ENCODE assay signal across 8 cellular contexts in the genomic region with DNA sequence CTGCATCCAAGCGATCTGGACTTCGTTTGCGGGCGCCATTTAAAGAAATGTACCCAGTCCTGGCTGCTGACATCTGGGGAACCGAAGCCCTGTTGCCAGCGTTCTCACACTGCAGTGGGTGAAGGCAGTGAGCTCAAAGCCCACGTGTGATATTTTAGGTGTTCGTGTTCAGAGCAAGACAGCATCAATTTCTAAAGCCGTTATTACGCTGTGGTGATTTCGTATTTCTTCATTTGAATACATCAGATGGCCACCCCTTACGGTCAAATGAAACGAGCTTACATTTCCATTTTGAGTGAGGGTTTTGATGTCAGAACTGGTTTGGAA. TPM values are rescaled to one million over a fixed set of nuclear protein-coding genes. Genes with fewer than 3 reads are reported as not detected.
DNase-seq lines count a peak whose midpoint lies in the region; ATAC-seq and TF ChIP-seq lines count a peak whose summit lies in the region.

No MANE protein-coding gene starts in this region.

- H3K9me3 Mint-ChIP-seq in chondrocyte (ENCODE audit: low read depth): no peaks in the 10 kb centered on the region
- H3K9me3 Mint-ChIP-seq in naive thymus-derived CD4-positive, alpha-beta T cell: peaks cover 0 to 2% (median 0%) of the 10 kb centered on the region in 11 donors

- no peaks in the 10 kb centered on the region for H3K27me3 ChIP-seq in KMS-11 (ENCODE audit: insufficient read depth, low read depth)
- H3K27me3 ChIP-seq in naive thymus-derived CD4-positive, alpha-beta T cell (ENCODE audit: control insufficient read depth in 2 of 2, insufficient read depth in 2 of 2, low read length in 2 of 2): peaks cover 0 to 3% of the 10 kb centered on the region in 2 donors

- H3K4me2 ChIP-seq in KMS-11: peak overlapping the region; percentile 77

- H4K20me1 ChIP-seq in KMS-11 (ENCODE audit: insufficient read depth): no peaks in the 10 kb centered on the region

- H3K4me3 Mint-ChIP-seq in chondrocyte (ENCODE audit: unreplicated experiment): peak overlapping the region; percentile 80
- H3K4me3 Mint-ChIP-seq in naive thymus-derived CD4-positive, alpha-beta T cell: peak overlapping the region; percentile 54 to 86 (median 80)

- H3K9me3 ChIP-seq in naive thymus-derived CD4-positive, alpha-beta T cell (ENCODE audit: control insufficient read depth in 2 of 3, low read length in 3 of 3): no peaks in the 10 kb centered on the region

- peak overlapping the region; percentile 46 for H3K27ac Mint-ChIP-seq in chondrocyte (ENCODE audit: unreplicated experiment)
- no peak overlapping the region for H3K27ac Mint-ChIP-seq in naive thymus-derived CD4-positive, alpha-beta T cell

- ATAC-seq in naive thymus-derived CD4-positive, alpha-beta T cell: peak; percentile 27
- no peak for ATAC-seq in GM19463 (IDR thresholded peaks at IDR 0.05; ENCODE audit: unreplicated experiment)

- H3K27me3 Mint-ChIP-seq in chondrocyte (ENCODE audit: low read depth): no peaks in the 10 kb centered on the region
- H3K27me3 Mint-ChIP-seq in naive thymus-derived CD4-positive, alpha-beta T cell: peaks cover 25 to 40% (median 27%) of the 10 kb centered on the region in 5 donors

- no peak for TF ChIP-seq CTCF in GM12875 (IDR thresholded peaks at IDR 0.05; ENCODE audit: borderline replicate concordance, insufficient read depth, low read depth, low read length)
- no peak for TF ChIP-seq CTCF in KMS-11 (conservative IDR thresholded peaks at IDR 0.05; ENCODE audit: low read depth, low read length)
- TF ChIP-seq CTCF in chondrocyte (IDR thresholded peaks at IDR 0.05): no peak

- H2AFZ ChIP-seq in KMS-11 (ENCODE audit: low read depth): peak overlapping the region; percentile 90

- no peak for DNase-seq in chondrocyte (ENCODE audit: low spot score)
- DNase-seq in naive thymus-derived CD4-positive, alpha-beta T cell: peak in 1 of 9 donors; percentile 8
- DNase-seq in NCI-H146 (lab: John Stamatoyannopoulos, UW): no peak
- no peak for DNase-seq in AML-193 (lab: John Stamatoyannopoulos, UW)
- no peak for DNase-seq in posterior cingulate gyrus

- peaks cover 15% of the 10 kb centered on the region for H3K4me1 Mint-ChIP-seq in chondrocyte (ENCODE audit: low read depth)
- H3K4me1 Mint-ChIP-seq in naive thymus-derived CD4-positive, alpha-beta T cell: peaks cover 0 to 12% (median 7%) of the 10 kb centered on the region in 7 donors

- H3K4me1 ChIP-seq in KMS-11 (ENCODE audit: low read depth, poor library complexity, severe bottlenecking): peaks cover 8% of the 10 kb centered on the region
- peaks cover 0 to 8% of the 10 kb centered on the region in 2 donors for H3K4me1 ChIP-seq in naive thymus-derived CD4-positive, alpha-beta T cell (ENCODE audit: control insufficient read depth in 2 of 2, insufficient read depth in 2 of 2, low read length in 2 of 2)

- no peaks in the 10 kb centered on the region for H3K36me3 Mint-ChIP-seq in chondrocyte (ENCODE audit: low read depth)
- H3K36me3 Mint-ChIP-seq in naive thymus-derived CD4-positive, alpha-beta T cell: peaks cover 0 to 4% (median 3%) of the 10 kb centered on the region in 5 donors

- peak overlapping the region; percentile 61 for H3K4me3 ChIP-seq in GM12875 (ENCODE audit: low read depth, low read length)
- H3K4me3 ChIP-seq in KMS-11 (IDR thresholded peaks at IDR 0.05; ENCODE audit: insufficient read depth, low read depth, low read length): peak overlapping the region; percentile 9
- H3K4me3 ChIP-seq in naive thymus-derived CD4-positive, alpha-beta T cell (ENCODE audit: low read length): peak overlapping the region; percentile 40

- H3K79me2 ChIP-seq in KMS-11 (ENCODE audit: insufficient read depth, low read depth): no peaks in the 10 kb centered on the region

- CTCF ChIA-PET in naive thymus-derived CD4-positive, alpha-beta T cell (lab: Charles Lee): interaction anchor here (1.3 kb wide), 1 partner anchor 9 kb away, joined by 4 read pairs; no protein-coding TSS in a partner anchor

- H3K27ac ChIP-seq in KMS-11: peak overlapping the region; percentile 56; the same call in 1 of the 2 replicates
- H3K27ac ChIP-seq in naive thymus-derived CD4-positive, alpha-beta T cell (ENCODE audit: low read depth, low read length): no peak overlapping the region

- no peaks in the 10 kb centered on the region for H3K36me3 ChIP-seq in KMS-11 (ENCODE audit: insufficient read depth)
- H3K36me3 ChIP-seq in naive thymus-derived CD4-positive, alpha-beta T cell (ENCODE audit: control insufficient read depth in 2 of 3, insufficient read depth in 3 of 3, low read length in 3 of 3): no peaks in the 10 kb centered on the region

- intact Hi-C loops in naive thymus-derived CD4-positive, alpha-beta T cell (cut with micrococcal nuclease): loop anchor here (10.0 kb wide), 2 partner anchors 848 to 1808 kb away; no protein-coding TSS in a partner anchor
- intact Hi-C loops in posterior cingulate gyrus (cut with DNase I): no loop called here

- POLR2A ChIA-PET in naive thymus-derived CD4-positive, alpha-beta T cell (lab: Charles Lee): no interaction called here

- H3K9ac ChIP-seq in KMS-11: peak overlapping the region; percentile 89

RNA-seq across cellular contexts. Expression of gene C4orf36, which starts 0.4 kb away (rescaled TPM):
- 0.60 TPM in 1 of 3 replicates, not detected in the others for total RNA-seq in chondrocyte
- not detected for total RNA-seq in naive thymus-derived CD4-positive, alpha-beta T cell
- not detected for polyA plus RNA-seq in naive thymus-derived CD4-positive, alpha-beta T cell

RNA-seq across cellular contexts. Expression of gene AFF1, which starts 42.2 kb away (rescaled TPM):
- total RNA-seq in chondrocyte: 25.9 to 41.0 TPM (median 28.5 TPM) in 3 replicates
- total RNA-seq in naive thymus-derived CD4-positive, alpha-beta T cell: 10 to 100 TPM; 65.8 to 88.6 (median 78.7) TPM
- 10 to 100 TPM; 20.8 to 35.3 TPM for polyA plus RNA-seq in naive thymus-derived CD4-positive, alpha-beta T cell

RNA-seq across cellular contexts. Expression of gene SLC10A6, which starts 43.4 kb away (rescaled TPM):
- total RNA-seq in chondrocyte: not detected in 3 replicates
- under 1 TPM in 1 of 5 experiments, not detected in 4; 0.24 TPM for total RNA-seq in naive thymus-derived CD4-positive, alpha-beta T cell
- polyA plus RNA-seq in naive thymus-derived CD4-positive, alpha-beta T cell: not detected

Comparison
In these comparisons a context has a peak if more than half of its experiments do, and no peak if none do; other contexts are left out.
1. H3K4me3 ChIP-seq: peak in every context shown above with its lines; median percentile 61 in GM12875; 40 in naive thymus-derived CD4-positive, alpha-beta T cell; 9 in KMS-11.